In the genomic region with DNA sequence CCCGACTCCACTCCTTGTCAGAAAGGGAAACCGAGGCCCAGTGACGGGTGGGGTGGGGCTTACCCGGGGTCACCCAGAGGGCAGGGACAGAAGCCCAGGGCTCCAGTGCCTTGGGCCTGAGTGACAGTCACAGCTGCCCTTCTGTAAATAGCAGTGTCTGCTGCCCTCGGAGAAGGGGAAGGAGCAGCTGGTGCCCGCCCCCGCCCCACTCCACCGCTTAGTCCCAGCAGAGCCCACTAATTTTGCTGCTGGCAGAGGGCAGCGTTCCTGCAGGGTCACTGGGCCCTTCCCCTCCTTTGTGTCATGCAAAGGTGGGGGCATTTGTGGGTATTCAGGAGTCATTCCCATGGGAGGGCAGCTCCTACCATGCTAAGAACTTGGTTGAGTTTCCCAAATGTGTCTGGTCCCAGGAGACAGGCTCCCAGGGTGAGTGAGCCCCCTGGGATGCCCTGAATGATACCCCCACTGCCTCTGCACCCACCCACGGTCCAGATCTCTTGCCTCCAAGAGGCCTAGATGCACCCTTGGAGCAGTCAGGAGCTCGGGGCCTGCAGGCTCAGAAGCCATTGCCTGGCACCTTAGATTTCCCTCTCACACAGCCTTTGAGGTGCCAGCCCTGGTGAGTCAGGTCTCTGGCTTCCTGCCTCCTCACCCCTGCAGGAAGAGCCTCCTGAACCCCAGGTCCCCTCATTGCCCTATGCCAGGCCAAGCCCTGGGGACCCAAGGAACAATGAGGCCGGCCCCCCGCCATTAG, we compare ENCODE assay signal across 13 cellular contexts. TPM values are rescaled to one million over a fixed set of nuclear protein-coding genes. Genes with fewer than 3 reads are reported as not detected.
DNase-seq lines count a peak whose midpoint lies in the region; ATAC-seq and TF ChIP-seq lines count a peak whose summit lies in the region.
"Had no signal": no experiment of that assay in that cellular context is flagged by ENCODE, and none has a peak within 500 bp of the region (broad histone marks: within the 10 kb centered on the region; RNA-seq: fewer than 3 reads in every experiment).

No MANE protein-coding gene starts in this region.

- H3K9me3 ChIP-seq in skeletal muscle satellite cell (replicated peaks; ENCODE audit: low read length), result no peaks in the 10 kb centered on the region
- H3K9me3 ChIP-seq: MG63 had no signal

- H3K9me3 Mint-ChIP-seq in activated T-helper 17 cell treated with anti-CD3 and anti-CD28 coated beads, Interleukin-2, amount 50 U/mL, for 72 hours, result no peaks in the 10 kb centered on the region

- peak overlapping the region; percentile 71 for H3K4me2 ChIP-seq in skeletal muscle satellite cell (ENCODE audit: low read length)

- peak overlapping the region; percentile 41 for H3K27ac Mint-ChIP-seq in activated T-helper 17 cell treated with anti-CD3 and anti-CD28 coated beads, Interleukin-2, amount 50 U/mL, for 72 hours

- no peak for ATAC-seq in activated T-helper 17 cell treated with anti-CD3 and anti-CD28 coated beads, Interleukin-2, amount 50 U/mL, for 72 hours (replicated peaks)
- no peak for ATAC-seq in GM19328 (IDR thresholded peaks at IDR 0.05; ENCODE audit: unreplicated experiment)

- DNase-seq in NCI-H82 (lab: John Stamatoyannopoulos, UW), result peak; percentile 71
- no peak for DNase-seq in NCI-H82 treated with DMSO at 0.1 percent for 48 hours (lab: John Stamatoyannopoulos, UW; ENCODE audit: unreplicated experiment)
- DNase-seq in NB4 (ENCODE audit: low read depth), result peak; percentile 48
- DNase-seq in activated CD4-positive, CD25-positive, alpha-beta regulatory T cell (lab: John Stamatoyannopoulos, UW), result no peak
- no peak for DNase-seq in HuH-7.5 (ENCODE audit: low spot score)
- DNase-seq: HCEC 1CT, MG63, occipital lobe had no signal

- no peak overlapping the region for H3K4me3 ChIP-seq in NB4 (ENCODE audit: low read depth, low read length)
- H3K4me3 ChIP-seq in skeletal muscle satellite cell (ENCODE audit: low read length), result peak overlapping the region; percentile 37
- H3K4me3 ChIP-seq: lung, MG63 had no signal

- no peaks in the 10 kb centered on the region for H3K27me3 Mint-ChIP-seq in activated T-helper 17 cell treated with anti-CD3 and anti-CD28 coated beads, Interleukin-2, amount 50 U/mL, for 72 hours

- H3K4me1 ChIP-seq in skeletal muscle satellite cell (ENCODE audit: control insufficient read depth, insufficient read depth, low read length), result peaks cover 37% of the 10 kb centered on the region

- TF ChIP-seq POLR2A in NB4 (IDR thresholded peaks at IDR 0.05; ENCODE audit: extremely low read depth, insufficient read length), result no peak

- no peaks in the 10 kb centered on the region for H3K36me3 Mint-ChIP-seq in activated T-helper 17 cell treated with anti-CD3 and anti-CD28 coated beads, Interleukin-2, amount 50 U/mL, for 72 hours (ENCODE audit: low read depth)

- H3K9ac ChIP-seq in skeletal muscle satellite cell (ENCODE audit: low read depth, low read length), result peak overlapping the region; percentile 40

- H3K36me3 ChIP-seq in skeletal muscle satellite cell (ENCODE audit: insufficient read depth, low read length), result no peaks in the 10 kb centered on the region
- H3K36me3 ChIP-seq: MG63 had no signal

- no peak for TF ChIP-seq CTCF in NB4 (IDR thresholded peaks at IDR 0.05; ENCODE audit: low read depth, low read length)

- H3K4me1 Mint-ChIP-seq in activated T-helper 17 cell treated with anti-CD3 and anti-CD28 coated beads, Interleukin-2, amount 50 U/mL, for 72 hours, result peaks cover 9% of the 10 kb centered on the region

- no peaks in the 10 kb centered on the region for H3K27me3 ChIP-seq in skeletal muscle satellite cell (ENCODE audit: control insufficient read depth, insufficient read depth, low read length)
- H3K27me3 ChIP-seq: MG63 had no signal

- no peak overlapping the region for H3K4me3 Mint-ChIP-seq in activated T-helper 17 cell treated with anti-CD3 and anti-CD28 coated beads, Interleukin-2, amount 50 U/mL, for 72 hours

RNA-seq across cellular contexts. Expression of gene SH2B2, which starts 17.2 kb away (rescaled TPM):
- total RNA-seq in activated T-helper 17 cell treated with anti-CD3 and anti-CD28 coated beads, Interleukin-2, amount 50 U/mL, for 72 hours, result 10 to 100 TPM in 1 of 2 donors, 1 to 10 TPM in 1; 1.7 to 14.2 TPM
- 1.5 and 2.0 TPM in 2 replicates for total RNA-seq in skeletal muscle satellite cell (2012; rRNA removed)

RNA-seq across cellular contexts. Expression of gene SPDYE6, which starts 52.4 kb away (rescaled TPM):
- not detected for total RNA-seq in activated T-helper 17 cell treated with anti-CD3 and anti-CD28 coated beads, Interleukin-2, amount 50 U/mL, for 72 hours
- not detected in 2 replicates for total RNA-seq in skeletal muscle satellite cell (2012; rRNA removed)
- total RNA-seq: lung, temporal lobe had no signal

Comparison
In these comparisons a context has a peak if more than half of its experiments do, and no peak if none do; other contexts are left out.
1. DNase-seq: peak in NCI-H82 (single experiment) and NB4 (single experiment); none in NCI-H82 treated with DMSO at 0.1 percent for 48 hours (single experiment), activated CD4-positive, CD25-positive, alpha-beta regulatory T cell (0 of 4) and HuH-7.5 (single experiment).